In genomic region chr6:66054967-66055366, GRCh38 we compare ENCODE assay signal across 36 cellular contexts.
"Had no signal": no experiment of that assay in that cellular context is flagged by ENCODE, and none has a peak within 500 bp of the region (broad histone marks: within the 10 kb centered on the region; RNA-seq: fewer than 3 reads in every experiment).

No MANE protein-coding gene starts in this region.

- H3K4me3 ChIP-seq: MG63 had no signal

- H3K9me3 ChIP-seq: MG63 had no signal

- H3K36me3 ChIP-seq: MG63 had no signal

- DNase-seq: Karpas-422, Kasumi-1, MG63, MM.1S, MV-4-11, NCI-H1048, NCI-H1092, NCI-H1092 treated with DMSO at 0.1 percent for 48 hours, NCI-H1105, NCI-H1105 treated with DMSO at 0.1 percent for 48 hours, NCI-H1417, NCI-H1417 treated with DMSO at 0.1 percent for 48 hours, NCI-H1436, NCI-H1436 treated with DMSO at 0.1 percent for 48 hours, NCI-H146, NCI-H1694, NCI-H1694 treated with DMSO at 0.1 percent for 48 hours, NCI-H187, NCI-H187 treated with DMSO at 0.1 percent for 48 hours, NCI-H1930, NCI-H2029, NCI-H2029 treated with DMSO at 0.1 percent for 48 hours, NCI-H2081, NCI-H2081 treated with DMSO at 0.1 percent for 48 hours, NCI-H2107, NCI-H2171, NCI-H2171 treated with DMSO at 0.1 percent for 48 hours, NCI-H2227 treated with DMSO at 0.1 percent for 48 hours, NCI-H226, NCI-H345, NCI-H446, NCI-H446 treated with DMSO at 0.1 percent for 48 hours, NCI-H510A, NCI-H510A treated with DMSO at 0.1 percent for 48 hours, NCI-H524, NCI-H524 treated with DMSO at 0.1 percent for 48 hours had no signal

- H3K27me3 ChIP-seq: MG63 had no signal
